8 cellular contexts compared by ENCODE assay signal in the genomic region with DNA sequence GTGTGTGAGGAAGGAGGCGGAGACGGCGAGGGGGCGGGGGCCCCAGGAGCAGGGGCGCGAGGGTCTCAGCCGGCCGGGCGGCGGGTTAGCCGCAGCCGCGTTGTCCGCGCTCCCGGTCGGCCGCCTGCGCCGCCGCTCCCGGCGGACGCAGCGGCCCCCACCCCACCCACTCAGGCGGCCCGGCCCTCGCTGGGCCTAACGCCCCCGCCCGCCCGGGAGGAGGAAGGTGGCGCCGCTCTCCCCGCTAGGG. TPM values are rescaled to one million over a fixed set of nuclear protein-coding genes. Genes with fewer than 3 reads are reported as not detected.
DNase-seq lines count a peak whose midpoint lies in the region; ATAC-seq and TF ChIP-seq lines count a peak whose summit lies in the region.

A gene (minus strand): TSS at position 191 of the 250 bp plus-strand sequence. CDS start 441 bp downstream, outside the sequence.

- H3K9me3 ChIP-seq in SJCRH30 (replicated peaks), result no peaks in the 10 kb centered on the region
- H3K9me3 ChIP-seq in fibroblast of lung (ENCODE audit: control insufficient read depth, insufficient read depth, low read depth, low read length), result no peaks in the 10 kb centered on the region
- H3K9me3 ChIP-seq in neutrophil, result no peaks in the 10 kb centered on the region

- H3K36me3 ChIP-seq in SJCRH30 (no peaks in the 10 kb centered on the region), fibroblast of lung (ENCODE audit: control insufficient read depth, insufficient read depth, low read length) (no peaks in the 10 kb centered on the region), neutrophil (peaks cover 5% of the 10 kb centered on the region)

- peaks cover 40% of the 10 kb centered on the region for H3K79me2 ChIP-seq in fibroblast of lung (ENCODE audit: control insufficient read depth, insufficient read depth, low read length)

- no peaks in the 10 kb centered on the region for H4K20me1 ChIP-seq in fibroblast of lung (ENCODE audit: control insufficient read depth, extremely low read depth, insufficient read depth, low read length)

- no peak for TF ChIP-seq CTCF in fibroblast of lung (conservative IDR thresholded peaks at IDR 0.05 in 1 of 2, IDR thresholded peaks at IDR 0.05 in 1 of 2; ENCODE audit: low read depth in 1 of 2, low read length in 2 of 2)
- no peak for TF ChIP-seq CTCF in neutrophil (IDR thresholded peaks at IDR 0.05)

- TF ChIP-seq POLR2A in GM18505 (IDR thresholded peaks at IDR 0.05; ENCODE audit: borderline replicate concordance, extremely low read depth, insufficient read depth, insufficient read length), result peak; percentile 58

- H3K4me3 ChIP-seq in SJCRH30 (peak within 1 kb of the TSS; percentile 91), fibroblast of lung (replicated peaks in 1 of 4; ENCODE audit: control extremely low read depth in 1 of 4, insufficient read depth in 1 of 4, low read depth in 3 of 4, low read length in 4 of 4) (peak within 1 kb of the TSS; percentile 60 to 92 (median 83)), neutrophil (ENCODE audit: low read depth in 1 of 2, low read length in 1 of 2) (peak within 1 kb of the TSS; percentile 81 to 94)

- DNase-seq in SJCRH30, result no peak
- DNase-seq in fibroblast of lung (ENCODE audit: low read depth in 2 of 2), result no peak
- no peak for DNase-seq in middle frontal gyrus (ENCODE audit: extremely low spot score, low spot score)
- DNase-seq in NCI-H1417 (lab: John Stamatoyannopoulos, UW), result no peak
- no peak for DNase-seq in NCI-H226
- DNase-seq in dedifferentiated amniotic fluid mesenchymal stem cell (ENCODE audit: extremely low spot score), result no peak

- peak within 1 kb of the TSS; percentile 71 for H3K27ac ChIP-seq in SJCRH30
- peak within 1 kb of the TSS; percentile 86 for H3K27ac ChIP-seq in fibroblast of lung (ENCODE audit: insufficient read depth, low read length)
- peak within 1 kb of the TSS; percentile 99 for H3K27ac ChIP-seq in neutrophil

- no peak for ATAC-seq in GM18505 (IDR thresholded peaks at IDR 0.05; ENCODE audit: unreplicated experiment)

- H3K4me2 ChIP-seq in fibroblast of lung (ENCODE audit: extremely low read depth, insufficient read depth, low read length), result peak within 1 kb of the TSS; percentile 96

- no peaks in the 10 kb centered on the region for H3K27me3 ChIP-seq in SJCRH30
- no peaks in the 10 kb centered on the region for H3K27me3 ChIP-seq in fibroblast of lung (ENCODE audit: control insufficient read depth, insufficient read depth, low read length)
- no peaks in the 10 kb centered on the region for H3K27me3 ChIP-seq in neutrophil

- H2AFZ ChIP-seq in fibroblast of lung (ENCODE audit: low read length), result peak within 1 kb of the TSS; percentile 82

- peaks cover 16% of the 10 kb centered on the region for H3K4me1 ChIP-seq in SJCRH30
- H3K4me1 ChIP-seq in fibroblast of lung (ENCODE audit: control insufficient read depth, extremely low read depth, insufficient read depth, low read length), result peaks cover 3% of the 10 kb centered on the region
- H3K4me1 ChIP-seq in neutrophil (ENCODE audit: control insufficient read depth in 1 of 2, insufficient read depth in 1 of 2, low read depth in 1 of 2, low read length in 1 of 2), result peaks cover 51 to 55% of the 10 kb centered on the region in 2 experiments

- H3K9ac ChIP-seq in fibroblast of lung (ENCODE audit: insufficient read depth, low read length), result peak within 1 kb of the TSS; percentile 83

RNA-seq across cellular contexts. Expression of the gene that starts here (rescaled TPM):
- total RNA-seq in SJCRH30 (2014; rRNA removed; shearing (Covaris generic)), result 8.9 and 9.8 TPM in 2 replicates
- 11.8 and 19.5 TPM in 2 replicates for total RNA-seq in fibroblast of lung
- 25.6 and 40.6 TPM in 2 replicates for polyA plus RNA-seq in fibroblast of lung
- polyA plus RNA-seq in fibroblast of lung (2012), result 13.4 and 22.1 TPM in 2 replicates
- 9.3 and 14.0 TPM in 2 replicates for polyA minus RNA-seq in fibroblast of lung (ENCODE audit: low replicate concordance)
